ENCODE assay signal across 36 cellular contexts in genomic region chr6:54248319-54248718, GRCh38. TPM values are rescaled to one million over a fixed set of nuclear protein-coding genes. Genes with fewer than 3 reads are reported as not detected.
DNase-seq lines count a peak whose midpoint lies in the region; ATAC-seq and TF ChIP-seq lines count a peak whose summit lies in the region.
"Had no signal": no experiment of that assay in that cellular context is flagged by ENCODE, and none has a peak within 500 bp of the region (broad histone marks: within the 10 kb centered on the region; RNA-seq: fewer than 3 reads in every experiment).

No MANE protein-coding gene starts in this region.

- POLR2A ChIA-PET in Caco-2 (lab: Charles Lee): no interaction called here

- H3K9me3 Mint-ChIP-seq in Caco-2 (ENCODE audit: unreplicated experiment): no peaks in the 10 kb centered on the region
- H3K9me3 Mint-ChIP-seq: activated CD4-positive, alpha-beta T cell treated with anti-CD3 and anti-CD28 coated beads, Interleukin-2, amount 10 ng/mL, durations not matched to agents 24 days and 14 days; neural progenitor cell had no signal

- no peaks in the 10 kb centered on the region for H3K9me3 ChIP-seq in Caco-2
- H3K9me3 ChIP-seq: breast epithelium, heart right ventricle, MG63, Peyer's patch, upper lobe of left lung had no signal

- no peaks in the 10 kb centered on the region for H3K4me1 Mint-ChIP-seq in Caco-2 (ENCODE audit: low read depth, unreplicated experiment)
- H3K4me1 Mint-ChIP-seq: activated CD4-positive, alpha-beta T cell treated with anti-CD3 and anti-CD28 coated beads, Interleukin-2, amount 10 ng/mL, durations not matched to agents 24 days and 14 days; neural progenitor cell had no signal

- no TSS peak for BruUV-seq in Caco-2 (replicated peaks; lab: Mats Ljungman, UMichigan)

- intact Hi-C loops in Caco-2 (cut with micrococcal nuclease; ENCODE audit: unreplicated experiment): loop anchor here (5.0 kb wide), 1 partner anchor 261 kb away; no protein-coding TSS in a partner anchor

- H3K36me3 Mint-ChIP-seq in Caco-2 (ENCODE audit: insufficient read depth, unreplicated experiment): no peaks in the 10 kb centered on the region
- H3K36me3 Mint-ChIP-seq: activated naive CD8-positive, alpha-beta T cell; neural progenitor cell had no signal

- ATAC-seq in HG02884 (IDR thresholded peaks at IDR 0.05; ENCODE audit: unreplicated experiment) (peak; percentile 53), HG03565 (IDR thresholded peaks at IDR 0.05; ENCODE audit: unreplicated experiment) (peak; percentile 59), HG02885 (IDR thresholded peaks at IDR 0.05; ENCODE audit: poor library complexity, unreplicated experiment) (no peak)

- H3K4me1 ChIP-seq in Caco-2: no peaks in the 10 kb centered on the region
- H3K4me1 ChIP-seq: breast epithelium, neural progenitor cell, parathyroid adenoma, Peyer's patch, upper lobe of left lung had no signal

- no peak for TF ChIP-seq CTCF in Caco-2 (IDR thresholded peaks at IDR 0.05; ENCODE audit: insufficient read depth in 1 of 2, low read depth in 1 of 2, low read length in 1 of 2, severe bottlenecking in 1 of 2, unreplicated experiment in 1 of 2)

- CTCF ChIA-PET in Caco-2 (lab: Charles Lee): no interaction called here

- H3K36me3 ChIP-seq in Caco-2 (ENCODE audit: control insufficient read depth, insufficient read depth, low read length): no peaks in the 10 kb centered on the region
- H3K36me3 ChIP-seq: breast epithelium, heart right ventricle, MG63, neural progenitor cell, Peyer's patch, upper lobe of left lung, WERI-Rb-1 had no signal

- DNase-seq in SKM-1 treated with dmso at 0.1 percent for 144 hours (lab: John Stamatoyannopoulos, UW; ENCODE audit: unreplicated experiment) (peak; percentile 20), SKM-1 (lab: John Stamatoyannopoulos, UW; ENCODE audit: unreplicated experiment) (no peak), Caco-2 (no peak), COR-L47 (lab: John Stamatoyannopoulos, UW) (no peak), NCI-H2029 treated with DMSO at 0.1 percent for 48 hours (lab: John Stamatoyannopoulos, UW) (no peak)
- DNase-seq: activated CD4-positive, alpha-beta T cell treated with anti-CD3 and anti-CD28 coated beads, Interleukin-2, amount 10 ng/mL, durations not matched to agents 24 days and 14 days; activated CD8-positive, alpha-beta memory T cell treated with anti-CD3 and anti-CD28 coated beads for 24 hours; activated T-cell treated with anti-CD3 and anti-CD28 coated beads for 4 hours; CD4-positive, alpha-beta T cell; GOT3; heart right ventricle; KG1; kidney; MG63; NCI-H1105 treated with DMSO at 0.1 percent for 48 hours; NCI-H187 treated with DMSO at 0.1 percent for 48 hours; NCI-H526; NK-92 treated with Interleukin-12 subunit alpha and Interleukin-12 subunit beta, amount 100 ng/mL, for 24 hours; Peyer's patch; retina; SHP77 treated with DMSO at 0.1 percent for 48 hours; stimulated activated naive CD4-positive, alpha-beta T cell; SW 1271; T1000; upper lobe of left lung; WERI-Rb-1 had no signal

- H3K27me3 Mint-ChIP-seq in Caco-2 (ENCODE audit: insufficient read depth, unreplicated experiment): no peaks in the 10 kb centered on the region
- H3K27me3 Mint-ChIP-seq: activated CD4-positive, alpha-beta T cell treated with anti-CD3 and anti-CD28 coated beads, Interleukin-2, amount 10 ng/mL, durations not matched to agents 24 days and 14 days; activated naive CD8-positive, alpha-beta T cell; CD4-positive, alpha-beta T cell had no signal

- no peak overlapping the region for H3K4me3 ChIP-seq in Caco-2 (ENCODE audit: low read depth, low read length)
- H3K4me3 ChIP-seq: breast epithelium, heart right ventricle, MG63, neural progenitor cell, Peyer's patch, upper lobe of left lung had no signal

- no peak overlapping the region for H3K4me3 Mint-ChIP-seq in Caco-2 (ENCODE audit: unreplicated experiment)
- H3K4me3 Mint-ChIP-seq: activated CD4-positive, alpha-beta T cell treated with anti-CD3 and anti-CD28 coated beads, Interleukin-2, amount 10 ng/mL, durations not matched to agents 24 days and 14 days; activated naive CD8-positive, alpha-beta T cell; CD4-positive, alpha-beta T cell; neural progenitor cell had no signal

- H3K27ac Mint-ChIP-seq in Caco-2 (ENCODE audit: unreplicated experiment): no peak overlapping the region
- H3K27ac Mint-ChIP-seq: activated CD4-positive, alpha-beta T cell treated with anti-CD3 and anti-CD28 coated beads, Interleukin-2, amount 10 ng/mL, durations not matched to agents 24 days and 14 days; activated naive CD8-positive, alpha-beta T cell; CD4-positive, alpha-beta T cell; neural progenitor cell had no signal

- no peaks in the 10 kb centered on the region for H3K27me3 ChIP-seq in Caco-2 (replicated peaks; ENCODE audit: control insufficient read depth, insufficient read depth, low read length)
- H3K27me3 ChIP-seq: breast epithelium, heart right ventricle, MG63, neural progenitor cell, Peyer's patch, upper lobe of left lung had no signal

RNA-seq across cellular contexts. Expression of gene TINAG, which starts 59.9 kb away (rescaled TPM):
- not detected in 2 replicates for total RNA-seq in Caco-2 (2022)
- total RNA-seq: activated CD4-positive, alpha-beta T cell treated with anti-CD3 and anti-CD28 coated beads, Interleukin-2, amount 10 ng/mL, durations not matched to agents 24 days and 14 days; breast epithelium; CD4-positive, alpha-beta T cell; Daoy; liver; mesenteric fat pad; upper lobe of left lung had no signal
